In genomic region chr20:833450-834150, GRCh38 we compare ENCODE assay signal across 8 cellular contexts.
DNase-seq lines count a peak whose midpoint lies in the region; ATAC-seq and TF ChIP-seq lines count a peak whose summit lies in the region.

Gene FAM110A (plus strand): TSS chr20:833715. CDS start chr20:844805, 11,090 bp downstream.

- H3K4me1 ChIP-seq in BLaER1 treated with 17β-estradiol and CSF1 and Interleukin-3, amounts not matched to agents 10 nM and 100 nM, result peaks cover 45 to 85% (median 66%) of the 10 kb centered on the region in 10 experiments

- TF ChIP-seq CTCF in choroid plexus epithelial cell (conservative IDR thresholded peaks at IDR 0.05; ENCODE audit: low read depth, low read length), result no peak

- ATAC-seq in GM19324 (IDR thresholded peaks at IDR 0.05; ENCODE audit: low FRiP score, unreplicated experiment) (peak; percentile 98), HG03460 (IDR thresholded peaks at IDR 0.05; ENCODE audit: unreplicated experiment) (peak; percentile 94)

- peak within 1 kb of the TSS; percentile 86 to 99 (median 98) for H3K4me2 ChIP-seq in BLaER1 treated with 17β-estradiol and CSF1 and Interleukin-3, amounts not matched to agents 10 nM and 100 nM

- peak; percentile 86 for DNase-seq in NCI-H524 treated with DMSO at 0.1 percent for 48 hours (lab: John Stamatoyannopoulos, UW)
- DNase-seq in activated CD4-positive, alpha-beta T cell treated with anti-CD3 and anti-CD28 coated beads for 4 hours, result peak; percentile 94
- peak; percentile 96 for DNase-seq in choroid plexus epithelial cell (ENCODE audit: low read depth)
- DNase-seq in kidney tubule cell (ENCODE audit: low spot score), result peak; percentile 95
- DNase-seq in stimulated activated CD4-positive, alpha-beta T cell treated with anti-CD3 and anti-CD28 coated beads, Interleukin-1b, Interleukin-23, amount 100 ng/mL, for 1 hour (ENCODE audit: low read depth in 2 of 2), result peak; percentile 84 to 91

- peak within 1 kb of the TSS; percentile 68 to 91 (median 78) for H3K4me3 ChIP-seq in BLaER1 treated with 17β-estradiol and CSF1 and Interleukin-3, amounts not matched to agents 10 nM and 100 nM
- H3K4me3 ChIP-seq in choroid plexus epithelial cell (ENCODE audit: low read depth, low read length), result peak within 1 kb of the TSS; percentile 89

- H3K27me3 ChIP-seq in BLaER1 treated with 17β-estradiol and CSF1 and Interleukin-3, amounts not matched to agents 10 nM and 100 nM, result no peaks in the 10 kb centered on the region

- H3K27ac ChIP-seq in BLaER1 treated with 17β-estradiol and CSF1 and Interleukin-3, amounts not matched to agents 10 nM and 100 nM, result peak within 1 kb of the TSS; percentile 83 to 100 (median 94)

- H3K9me3 ChIP-seq in BLaER1 treated with 17β-estradiol and CSF1 and Interleukin-3, amounts not matched to agents 10 nM and 100 nM (replicated peaks in 1 of 11), result peaks cover 0 to 10% (median 7%) of the 10 kb centered on the region in 11 experiments; a peak in 13 of 22 replicates

- peaks cover 0 to 4% (median 0%) of the 10 kb centered on the region in 11 experiments; a peak in 2 of 22 replicates for H3K36me3 ChIP-seq in BLaER1 treated with 17β-estradiol and CSF1 and Interleukin-3, amounts not matched to agents 10 nM and 100 nM

- peaks cover 0 to 15% (median under 1%) of the 10 kb centered on the region in 11 experiments; a peak in 5 of 22 replicates for H4K20me1 ChIP-seq in BLaER1 treated with 17β-estradiol and CSF1 and Interleukin-3, amounts not matched to agents 10 nM and 100 nM

- peak within 1 kb of the TSS; percentile 84 to 100 (median 92) for H3K9ac ChIP-seq in BLaER1 treated with 17β-estradiol and CSF1 and Interleukin-3, amounts not matched to agents 10 nM and 100 nM

Comparison
In these comparisons a context has a peak if more than half of its experiments do, and no peak if none do; other contexts are left out.
1. Peak in every context shown above with its lines: DNase-seq, ATAC-seq, H3K4me3 ChIP-seq and H3K27ac ChIP-seq.